Comparison of ENCODE assay signal across 8 cellular contexts in genomic region chr16:69762843-69763556, GRCh38. TPM values are rescaled to one million over a fixed set of nuclear protein-coding genes. Genes with fewer than 3 reads are reported as not detected.
DNase-seq lines count a peak whose midpoint lies in the region; ATAC-seq and TF ChIP-seq lines count a peak whose summit lies in the region.

No MANE protein-coding gene starts in this region.

- H3K27ac ChIP-seq in HUES6 (ENCODE audit: low read depth, low read length), result no peak overlapping the region; the same call in 1 of the 2 replicates

- POLR2A ChIA-PET in activated CD8-positive, alpha-beta T cell treated with anti-CD3 and anti-CD28 coated beads, Interleukin-2, amount 10 ng/mL, durations not matched to agents 7 days and 5 days (lab: Charles Lee), result interaction anchor here (0.7 to 3.6 kb wide), 9 partner anchors 9 to 423 kb away, joined by 3 to 27 read pairs (median 3); partner anchors contain the start of genes NIP7, NOB1 and NQO1

- no peak for TF ChIP-seq CTCF in glutamatergic neuron (IDR thresholded peaks at IDR 0.05; ENCODE audit: partially characterized antibody, unreplicated experiment)

- peaks cover 37% of the 10 kb centered on the region for H3K4me1 Mint-ChIP-seq in activated CD8-positive, alpha-beta T cell treated with anti-CD3 and anti-CD28 coated beads, Interleukin-2, amount 10 ng/mL, durations not matched to agents 7 days and 5 days (ENCODE audit: low read depth)
- H3K4me1 Mint-ChIP-seq in glutamatergic neuron (ENCODE audit: low read depth, unreplicated experiment), result peaks cover 5% of the 10 kb centered on the region

- no peaks in the 10 kb centered on the region for H3K27me3 ChIP-seq in HUES6 (ENCODE audit: control insufficient read depth, insufficient read depth, low read length)

- peak overlapping the region; percentile 96 for H3K27ac Mint-ChIP-seq in activated CD8-positive, alpha-beta T cell treated with anti-CD3 and anti-CD28 coated beads, Interleukin-2, amount 10 ng/mL, durations not matched to agents 7 days and 5 days
- peak overlapping the region; percentile 67 for H3K27ac Mint-ChIP-seq in glutamatergic neuron (ENCODE audit: unreplicated experiment)

- peak overlapping the region; percentile 94 for H3K9ac ChIP-seq in HUES6 (ENCODE audit: low read length)

- DNase-seq in NCI-H510A treated with DMSO at 0.1 percent for 48 hours (lab: John Stamatoyannopoulos, UW) (peak; percentile 9), NCI-H510A (lab: John Stamatoyannopoulos, UW) (no peak), glutamatergic neuron (no peak), pons (ENCODE audit: low spot score) (peak; percentile 37)
- peak; percentile 40 for DNase-seq in activated CD8-positive, alpha-beta T cell treated with anti-CD3 and anti-CD28 coated beads, Interleukin-2, amount 10 ng/mL, durations not matched to agents 7 days and 5 days
- DNase-seq in stimulated activated CD4-positive, alpha-beta T cell treated with anti-CD3 and anti-CD28 coated beads, Interleukin-2, amount 100 ng/mL, for 24 hours, result no peak
- DNase-seq in stimulated activated CD4-positive, alpha-beta T cell treated with anti-CD3 and anti-CD28 coated beads, Interleukin-4, amount 100 ng/mL, for 4 hours, result no peak

- H3K27me3 Mint-ChIP-seq in activated CD8-positive, alpha-beta T cell treated with anti-CD3 and anti-CD28 coated beads, Interleukin-2, amount 10 ng/mL, durations not matched to agents 7 days and 5 days (ENCODE audit: low read depth), result no peaks in the 10 kb centered on the region
- H3K27me3 Mint-ChIP-seq in glutamatergic neuron (ENCODE audit: unreplicated experiment), result no peaks in the 10 kb centered on the region

- H3K36me3 Mint-ChIP-seq in activated CD8-positive, alpha-beta T cell treated with anti-CD3 and anti-CD28 coated beads, Interleukin-2, amount 10 ng/mL, durations not matched to agents 7 days and 5 days (ENCODE audit: low read depth), result peaks cover 10% of the 10 kb centered on the region
- peaks cover 7% of the 10 kb centered on the region for H3K36me3 Mint-ChIP-seq in glutamatergic neuron (ENCODE audit: unreplicated experiment)

- peaks cover 5% of the 10 kb centered on the region for H3K4me1 ChIP-seq in HUES6 (ENCODE audit: control insufficient read depth, insufficient read depth, low read length)

- H3K4me3 ChIP-seq in HUES6 (ENCODE audit: low read depth, low read length), result peak overlapping the region; percentile 100

- CTCF ChIA-PET in activated CD8-positive, alpha-beta T cell treated with anti-CD3 and anti-CD28 coated beads, Interleukin-2, amount 10 ng/mL, durations not matched to agents 7 days and 5 days (lab: Charles Lee), result interaction anchor here (0.9 to 3.6 kb wide), 6 partner anchors 9 to 367 kb away, joined by 3 to 29 read pairs (median 5); partner anchors contain the start of gene NOB1

- ATAC-seq in activated CD8-positive, alpha-beta T cell treated with anti-CD3 and anti-CD28 coated beads, Interleukin-2, amount 10 ng/mL, durations not matched to agents 7 days and 5 days, result peak; percentile 36

- peaks cover 9% of the 10 kb centered on the region for H3K9me3 ChIP-seq in HUES6 (ENCODE audit: control insufficient read depth, insufficient read depth, low read depth, low read length)

- no peaks in the 10 kb centered on the region for H3K9me3 Mint-ChIP-seq in activated CD8-positive, alpha-beta T cell treated with anti-CD3 and anti-CD28 coated beads, Interleukin-2, amount 10 ng/mL, durations not matched to agents 7 days and 5 days (ENCODE audit: insufficient read depth)
- peaks cover 5% of the 10 kb centered on the region for H3K9me3 Mint-ChIP-seq in glutamatergic neuron (ENCODE audit: unreplicated experiment)

- H3K4me3 Mint-ChIP-seq in activated CD8-positive, alpha-beta T cell treated with anti-CD3 and anti-CD28 coated beads, Interleukin-2, amount 10 ng/mL, durations not matched to agents 7 days and 5 days, result peak overlapping the region; percentile 76
- H3K4me3 Mint-ChIP-seq in glutamatergic neuron (ENCODE audit: unreplicated experiment), result peak overlapping the region; percentile 89

- no peaks in the 10 kb centered on the region for H3K36me3 ChIP-seq in HUES6 (ENCODE audit: control insufficient read depth, insufficient read depth, low read length)

RNA-seq across cellular contexts. Expression of gene WWP2, which starts 0.9 kb away (rescaled TPM):
- total RNA-seq in activated CD8-positive, alpha-beta T cell treated with anti-CD3 and anti-CD28 coated beads, Interleukin-2, amount 10 ng/mL, durations not matched to agents 7 days and 5 days, result 10 to 100 TPM; 60.1 to 64.5 TPM
- total RNA-seq in glutamatergic neuron (ENCODE audit: unreplicated experiment), result 46.8 TPM

RNA-seq across cellular contexts. Expression of gene NOB1, which starts 8.3 kb away (rescaled TPM):
- total RNA-seq in activated CD8-positive, alpha-beta T cell treated with anti-CD3 and anti-CD28 coated beads, Interleukin-2, amount 10 ng/mL, durations not matched to agents 7 days and 5 days, result 10 to 100 TPM; 53.3 to 58.8 TPM
- 22.7 TPM for total RNA-seq in glutamatergic neuron (ENCODE audit: unreplicated experiment)

RNA-seq across cellular contexts. Expression of gene NQO1, which starts 36.6 kb away (rescaled TPM):
- total RNA-seq in activated CD8-positive, alpha-beta T cell treated with anti-CD3 and anti-CD28 coated beads, Interleukin-2, amount 10 ng/mL, durations not matched to agents 7 days and 5 days, result 10 to 100 TPM; 18.3 to 20.1 TPM
- 7.2 TPM for total RNA-seq in glutamatergic neuron (ENCODE audit: unreplicated experiment)

Comparison
In these comparisons a context has a peak if more than half of its experiments do, and no peak if none do; other contexts are left out.
1. DNase-seq: peak in NCI-H510A treated with DMSO at 0.1 percent for 48 hours (single experiment), activated CD8-positive, alpha-beta T cell treated with anti-CD3 and anti-CD28 coated beads, Interleukin-2, amount 10 ng/mL, durations not matched to agents 7 days and 5 days (single experiment) and pons (single experiment); none in NCI-H510A (single experiment), glutamatergic neuron (single experiment), stimulated activated CD4-positive, alpha-beta T cell treated with anti-CD3 and anti-CD28 coated beads, Interleukin-2, amount 100 ng/mL, for 24 hours (0 of 2) and stimulated activated CD4-positive, alpha-beta T cell treated with anti-CD3 and anti-CD28 coated beads, Interleukin-4, amount 100 ng/mL, for 4 hours (0 of 2).